10 cellular contexts compared by ENCODE assay signal in the genomic region with DNA sequence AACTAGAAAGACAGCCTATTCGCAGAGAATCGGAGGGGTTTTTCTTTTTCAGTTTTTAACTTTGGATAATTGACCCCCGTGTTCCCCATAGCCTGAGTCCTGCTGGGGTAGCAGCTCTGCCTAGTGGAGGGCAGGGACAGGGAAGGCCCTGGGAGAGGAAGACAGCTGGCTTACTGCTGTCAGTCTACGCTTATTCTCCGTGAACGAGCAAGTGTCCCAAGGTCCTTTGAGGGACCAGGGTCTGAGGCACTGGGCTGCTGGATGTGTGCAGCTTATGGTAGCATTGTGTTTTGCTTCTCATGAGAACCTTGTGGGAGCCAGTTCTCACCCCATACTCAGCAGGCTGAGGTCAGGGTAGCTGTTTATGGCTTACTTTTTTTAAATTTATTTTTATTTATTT. TPM values are rescaled to one million over a fixed set of nuclear protein-coding genes. Genes with fewer than 3 reads are reported as not detected.
DNase-seq lines count a peak whose midpoint lies in the region; ATAC-seq and TF ChIP-seq lines count a peak whose summit lies in the region.
"Had no signal": no experiment of that assay in that cellular context is flagged by ENCODE, and none has a peak within 500 bp of the region (broad histone marks: within the 10 kb centered on the region; RNA-seq: fewer than 3 reads in every experiment).

No MANE protein-coding gene starts in this region.

- H3K4me1 ChIP-seq in right cardiac atrium (ENCODE audit: control insufficient read depth, insufficient read depth, low read length) (peaks cover 31% of the 10 kb centered on the region), lower lobe of right lung (peaks cover 81% of the 10 kb centered on the region), upper lobe of left lung (peaks cover 67 to 92% (median 77%) of the 10 kb centered on the region in 4 donors)

- H3K4me3 ChIP-seq in right cardiac atrium (ENCODE audit: low read length): no peak overlapping the region
- H3K4me3 ChIP-seq in lower lobe of right lung: peak overlapping the region; percentile 90
- peak overlapping the region in 3 of 4 donors; percentile 61 to 89 (median 65) for H3K4me3 ChIP-seq in upper lobe of left lung

- no peak for TF ChIP-seq EP300 in upper lobe of left lung (IDR thresholded peaks at IDR 0.05)

- H3K9me3 ChIP-seq in right cardiac atrium (ENCODE audit: control insufficient read depth, low read length) (no peaks in the 10 kb centered on the region), lower lobe of right lung (no peaks in the 10 kb centered on the region), upper lobe of left lung (no peaks in the 10 kb centered on the region)
- H3K9me3 ChIP-seq: vagina had no signal

- no peaks in the 10 kb centered on the region for H3K27me3 Mint-ChIP-seq in activated T-helper 2 cell treated with anti-CD3 and anti-CD28 coated beads, Interferon-gamma antibody, Interleukin-2, Interleukin-4, amounts not matched to agents 10 μg/mL and 5 μg/mL and 100 μg/mL, durations not matched to agents 14 hours and 24 hours and 36 hours (ENCODE audit: low read depth)

- H3K4me1 Mint-ChIP-seq in activated T-helper 2 cell treated with anti-CD3 and anti-CD28 coated beads, Interferon-gamma antibody, Interleukin-2, Interleukin-4, amounts not matched to agents 10 μg/mL and 5 μg/mL and 100 μg/mL, durations not matched to agents 14 hours and 24 hours and 36 hours (ENCODE audit: low read depth): peaks cover 64% of the 10 kb centered on the region

- H3K36me3 ChIP-seq in lower lobe of right lung: peaks cover 8% of the 10 kb centered on the region
- peaks cover 0 to 11% (median 0%) of the 10 kb centered on the region in 4 donors for H3K36me3 ChIP-seq in upper lobe of left lung
- H3K36me3 ChIP-seq: vagina had no signal

- no peak for TF ChIP-seq POLR2A in upper lobe of left lung (IDR thresholded peaks at IDR 0.05)

- intact Hi-C loops in Right ventricle myocardium superior (cut with DNase I): no loop called here
- intact Hi-C loops in right cardiac atrium (cut with DNase I): loop anchor here in 2 of 4 donors (5.0 to 10.0 kb wide), 2 partner anchors 60 to 83 kb away; no protein-coding TSS in a partner anchor
- intact Hi-C loops in activated T-helper 2 cell treated with anti-CD3 and anti-CD28 coated beads, Interferon-gamma antibody, Interleukin-2, Interleukin-4, amounts not matched to agents 10 μg/mL and 5 μg/mL and 100 μg/mL, durations not matched to agents 14 hours and 24 hours and 36 hours (cut with micrococcal nuclease): loop anchor here (2.0 to 5.0 kb wide), 2 partner anchors 31 to 90 kb away; no protein-coding TSS in a partner anchor
- intact Hi-C loops in lower lobe of right lung (cut with DNase I): no loop called here

- H3K27me3 ChIP-seq in right cardiac atrium (ENCODE audit: control insufficient read depth, insufficient read depth) (no peaks in the 10 kb centered on the region), lower lobe of right lung (ENCODE audit: low read depth) (no peaks in the 10 kb centered on the region), upper lobe of left lung (no peaks in the 10 kb centered on the region)
- H3K27me3 ChIP-seq: dorsolateral prefrontal cortex, vagina had no signal

- H3K4me3 Mint-ChIP-seq in activated T-helper 2 cell treated with anti-CD3 and anti-CD28 coated beads, Interferon-gamma antibody, Interleukin-2, Interleukin-4, amounts not matched to agents 10 μg/mL and 5 μg/mL and 100 μg/mL, durations not matched to agents 14 hours and 24 hours and 36 hours (ENCODE audit: low read depth): peak overlapping the region; percentile 92

- H3K9me3 Mint-ChIP-seq in activated T-helper 2 cell treated with anti-CD3 and anti-CD28 coated beads, Interferon-gamma antibody, Interleukin-2, Interleukin-4, amounts not matched to agents 10 μg/mL and 5 μg/mL and 100 μg/mL, durations not matched to agents 14 hours and 24 hours and 36 hours: no peaks in the 10 kb centered on the region

- no peak for ATAC-seq in Right ventricle myocardium superior (ENCODE audit: poor library complexity)
- no peak for ATAC-seq in right cardiac atrium
- ATAC-seq in lower lobe of right lung: no peak
- no peak for ATAC-seq in upper lobe of left lung (ENCODE audit: low FRiP score in 2 of 2)

- peaks cover 52% of the 10 kb centered on the region for H3K36me3 Mint-ChIP-seq in activated T-helper 2 cell treated with anti-CD3 and anti-CD28 coated beads, Interferon-gamma antibody, Interleukin-2, Interleukin-4, amounts not matched to agents 10 μg/mL and 5 μg/mL and 100 μg/mL, durations not matched to agents 14 hours and 24 hours and 36 hours (ENCODE audit: low read depth)

- WGBS in right cardiac atrium: 51% methylated on average over 6 of the region's 6 CpGs
- WGBS in upper lobe of left lung, 2 donors: 31 to 43% methylated on average over 6 of the region's 6 CpGs

- H3K27ac Mint-ChIP-seq in activated T-helper 2 cell treated with anti-CD3 and anti-CD28 coated beads, Interferon-gamma antibody, Interleukin-2, Interleukin-4, amounts not matched to agents 10 μg/mL and 5 μg/mL and 100 μg/mL, durations not matched to agents 14 hours and 24 hours and 36 hours: peak overlapping the region; percentile 50

- peak; percentile 39 for DNase-seq in Right ventricle myocardium superior
- no peak for DNase-seq in right cardiac atrium
- DNase-seq in activated T-helper 2 cell treated with anti-CD3 and anti-CD28 coated beads, Interferon-gamma antibody, Interleukin-2, Interleukin-4, amounts not matched to agents 10 μg/mL and 5 μg/mL and 100 μg/mL, durations not matched to agents 14 hours and 24 hours and 36 hours (ENCODE audit: low spot score): no peak
- DNase-seq in lower lobe of right lung: no peak
- no peak for DNase-seq in upper lobe of left lung
- DNase-seq in NCI-H510A treated with DMSO at 0.1 percent for 48 hours (lab: John Stamatoyannopoulos, UW): no peak
- no peak for DNase-seq in NCI-H1048 (lab: John Stamatoyannopoulos, UW)
- DNase-seq in UCSD-AML1 (lab: John Stamatoyannopoulos, UW; ENCODE audit: unreplicated experiment): no peak
- DNase-seq: dorsolateral prefrontal cortex had no signal

- H3K27ac ChIP-seq in right cardiac atrium (ENCODE audit: low read length) (no peak overlapping the region), lower lobe of right lung (peak overlapping the region; percentile 81), upper lobe of left lung (peak overlapping the region; percentile 25 to 96 (median 90))
- H3K27ac ChIP-seq: dorsolateral prefrontal cortex, vagina had no signal

- TF ChIP-seq CTCF in lower lobe of right lung (IDR thresholded peaks at IDR 0.05): no peak
- no peak for TF ChIP-seq CTCF in upper lobe of left lung (IDR thresholded peaks at IDR 0.05)

RNA-seq across cellular contexts. Expression of a gene that starts 3.0 kb away (rescaled TPM):
- 31.9 TPM for total RNA-seq in Right ventricle myocardium superior
- total RNA-seq in right cardiac atrium: 10 to 100 TPM; 18.6 to 25.4 (median 22.2) TPM
- 8.7 TPM for polyA plus RNA-seq in right cardiac atrium
- 42.3 and 43.2 TPM in 2 replicates for total RNA-seq in activated T-helper 2 cell treated with anti-CD3 and anti-CD28 coated beads, Interferon-gamma antibody, Interleukin-2, Interleukin-4, amounts not matched to agents 10 μg/mL and 5 μg/mL and 100 μg/mL, durations not matched to agents 14 hours and 24 hours and 36 hours
- total RNA-seq in lower lobe of right lung: 80.6 TPM
- 100 to 1,000 TPM in 2 of 6 donors, 10 to 100 TPM in 4; 78.6 to 176 (median 87.8) TPM for total RNA-seq in upper lobe of left lung
